In the genomic region with DNA sequence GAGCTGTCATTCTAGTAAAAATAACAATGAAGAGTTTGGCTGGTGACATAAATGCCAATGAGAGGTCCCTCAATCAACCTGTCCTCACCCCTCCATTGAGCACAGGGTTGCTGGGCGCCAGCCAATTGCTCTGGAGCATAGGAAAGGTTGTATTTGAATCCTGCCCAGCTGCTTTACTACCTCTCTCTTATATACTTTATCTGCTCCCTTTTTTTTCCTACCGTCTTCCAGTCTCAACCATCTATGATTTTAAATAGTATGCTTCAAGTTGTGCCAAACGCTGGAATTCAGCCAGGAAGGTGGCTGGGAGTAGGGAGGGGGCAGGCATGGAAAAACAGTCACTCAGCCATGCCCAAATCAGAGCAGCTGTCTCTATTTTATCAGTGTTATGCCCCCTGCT, we compare ENCODE assay signal across 25 cellular contexts.
DNase-seq lines count a peak whose midpoint lies in the region; ATAC-seq, FAIRE-seq and TF ChIP-seq lines count a peak whose summit lies in the region.
"Had no signal": no experiment of that assay in that cellular context is flagged by ENCODE, and none has a peak within 500 bp of the region (broad histone marks: within the 10 kb centered on the region; RNA-seq: fewer than 3 reads in every experiment).

No MANE protein-coding gene starts in this region.

- POLR2A ChIA-PET in endothelial cell of umbilical vein (lab: Charles Lee), result interaction anchor here (0.7 kb wide), 1 partner anchor 84 kb away, joined by 9 read pairs; no protein-coding TSS in a partner anchor

- intact Hi-C loops in endothelial cell of umbilical vein (cut with micrococcal nuclease), result no loop called here

- no peak overlapping the region for H3K9ac ChIP-seq in endothelial cell of umbilical vein (replicated peaks; ENCODE audit: extremely low read depth, insufficient read depth, low read length)

- DNase-seq in DMS 273 (lab: John Stamatoyannopoulos, UW; ENCODE audit: unreplicated experiment) (peak; percentile 71), DMS 273 treated with DMSO at 0.1 percent for 48 hours (lab: John Stamatoyannopoulos, UW) (no peak), NCI-H446 (lab: John Stamatoyannopoulos, UW) (peak; percentile 31 to 82), endothelial cell of umbilical vein (ENCODE audit: low read depth, low spot score) (peak; percentile 27), mesenteric fat pad (ENCODE audit: low spot score) (no peak)
- DNase-seq in stimulated activated CD8-positive, alpha-beta memory T cell treated with anti-CD3 and anti-CD28 coated beads, Interleukin-4, amount 100 ng/mL, for 48 hours, result no peak
- DNase-seq: activated CD4-positive, alpha-beta T cell treated with anti-CD3 and anti-CD28 coated beads for 1 hour; activated effector memory CD4-positive, alpha-beta T cell treated with anti-CD3 and anti-CD28 coated beads, Interleukin-2, amount 50 U/mL, for 16 hours; activated T-cell treated with anti-CD3 and anti-CD28 coated beads, Interleukin-2, amount 50 U/mL, for 1 hour; CD4-positive, CD25-positive, alpha-beta regulatory T cell; effector CD4-positive, alpha-beta T cell; erythroblast; GOT3; Kasumi-1; kidney glomerular epithelial cell; MV-4-11; NCI-H748 treated with DMSO at 0.1 percent for 48 hours; stimulated activated CD4-positive, alpha-beta T cell treated with anti-CD3 and anti-CD28 coated beads, Interleukin-15, amount 100 ng/mL, for 24 hours; stimulated activated naive CD4-positive, alpha-beta T cell had no signal

- H3K4me3 Mint-ChIP-seq in nephron, result no peak overlapping the region
- H3K4me3 Mint-ChIP-seq: CD4-positive, CD25-positive, alpha-beta regulatory T cell had no signal

- BruUV-seq in endothelial cell of umbilical vein (replicated peaks; lab: Mats Ljungman, UMichigan), result no TSS peak

- H3K36me3 Mint-ChIP-seq in nephron (ENCODE audit: low read depth), result no peaks in the 10 kb centered on the region
- H3K36me3 Mint-ChIP-seq: CD4-positive, CD25-positive, alpha-beta regulatory T cell had no signal

- peak overlapping the region in 2 of 3 experiments; percentile 20 to 49 for H3K27ac Mint-ChIP-seq in nephron

- H3K9me3 ChIP-seq in endothelial cell of umbilical vein (replicated peaks; ENCODE audit: control insufficient read depth, insufficient read depth, low read length), result no peaks in the 10 kb centered on the region

- no peaks in the 10 kb centered on the region for H3K27me3 Mint-ChIP-seq in nephron (ENCODE audit: low read depth)
- H3K27me3 Mint-ChIP-seq: CD4-positive, CD25-positive, alpha-beta regulatory T cell had no signal

- no peak overlapping the region for H2AFZ ChIP-seq in endothelial cell of umbilical vein (ENCODE audit: low read depth, low read length)

- H3K9me3 Mint-ChIP-seq in nephron, result no peaks in the 10 kb centered on the region
- H3K9me3 Mint-ChIP-seq: CD4-positive, CD25-positive, alpha-beta regulatory T cell had no signal

- no peaks in the 10 kb centered on the region for H3K79me2 ChIP-seq in endothelial cell of umbilical vein (ENCODE audit: control insufficient read depth, insufficient read depth, low read length)

- H3K9me1 ChIP-seq in endothelial cell of umbilical vein (replicated peaks; ENCODE audit: control insufficient read depth, extremely low read depth, insufficient read depth, low read length), result no peaks in the 10 kb centered on the region

- no peaks in the 10 kb centered on the region for H3K27me3 ChIP-seq in endothelial cell of umbilical vein (ENCODE audit: control insufficient read depth in 2 of 2, insufficient read depth in 2 of 2, low read length in 2 of 2)

- TF ChIP-seq CTCF in endothelial cell of umbilical vein (IDR thresholded peaks at IDR 0.05; ENCODE audit: extremely low read depth in 1 of 2, insufficient read depth in 1 of 2, low read depth in 1 of 2, low read length in 2 of 2), result no peak
- TF ChIP-seq CTCF in nephron (IDR thresholded peaks at IDR 0.05; ENCODE audit: unreplicated experiment in 3 of 3), result no peak

- TF ChIP-seq POLR2A in endothelial cell of umbilical vein (IDR thresholded peaks at IDR 0.05; ENCODE audit: low read depth, low read length), result no peak

- no peak overlapping the region for H3K4me2 ChIP-seq in endothelial cell of umbilical vein (ENCODE audit: insufficient read depth, low read length)

- no peak for FAIRE-seq in endothelial cell of umbilical vein (lab: Jason Lieb, UNC)
- FAIRE-seq: urothelium cell line had no signal

- no peak overlapping the region for H3K4me3 ChIP-seq in endothelial cell of umbilical vein (replicated peaks in 1 of 3; ENCODE audit: insufficient read depth in 1 of 3, low read depth in 1 of 3, low read length in 3 of 3)

- no peaks in the 10 kb centered on the region for H4K20me1 ChIP-seq in endothelial cell of umbilical vein (replicated peaks; ENCODE audit: control insufficient read depth, extremely low read depth, insufficient read depth, low read length)

- no peak overlapping the region for H3K27ac ChIP-seq in endothelial cell of umbilical vein (ENCODE audit: insufficient read depth, low read depth, low read length)
- H3K27ac ChIP-seq: 22Rv1, HL-60, RWPE1 had no signal

- no peaks in the 10 kb centered on the region for H3K4me1 ChIP-seq in endothelial cell of umbilical vein (ENCODE audit: control insufficient read depth, extremely low read depth, insufficient read depth, low read length)

- H3K4me1 Mint-ChIP-seq in nephron, result peaks cover 40% of the 10 kb centered on the region

- H3K36me3 ChIP-seq in endothelial cell of umbilical vein (ENCODE audit: control insufficient read depth in 2 of 2, extremely low read depth in 1 of 2, insufficient read depth in 2 of 2, low read length in 2 of 2), result no peaks in the 10 kb centered on the region

- no peak for ATAC-seq in HG03520 (IDR thresholded peaks at IDR 0.05; ENCODE audit: unreplicated experiment)

- CTCF ChIA-PET in endothelial cell of umbilical vein (lab: Charles Lee), result no interaction called here

- dilution Hi-C loops in endothelial cell of umbilical vein (cut with MboI; ENCODE audit: extremely low pct_ligation_motif_present, low sequenced_read_pairs), result no loop called here

TF ChIP-seq in endothelial cell of umbilical vein, 7 proteins besides CTCF, POLR2A, EP300 and RAD21:
- TF ChIP-seq EZH2 (IDR thresholded peaks at IDR 0.05; ENCODE audit: borderline replicate concordance, low read depth, low read length, severe bottlenecking) (no peak), POLR2AphosphoS5 (IDR thresholded peaks at IDR 0.05; ENCODE audit: insufficient read depth, low read depth, low read length) (no peak), MYC (IDR thresholded peaks at IDR 0.05; ENCODE audit: low read depth, low read length) (no peak), JUN (IDR thresholded peaks at IDR 0.05; ENCODE audit: borderline replicate concordance, insufficient read depth, insufficient read length, low read depth) (no peak), FOS (IDR thresholded peaks at IDR 0.05; ENCODE audit: borderline replicate concordance, insufficient read depth, low read length) (no peak), GATA2 (IDR thresholded peaks at IDR 0.05; ENCODE audit: insufficient read depth, insufficient read length, low read depth, low read length) (no peak)
- TF ChIP-seq, protein P1, sequence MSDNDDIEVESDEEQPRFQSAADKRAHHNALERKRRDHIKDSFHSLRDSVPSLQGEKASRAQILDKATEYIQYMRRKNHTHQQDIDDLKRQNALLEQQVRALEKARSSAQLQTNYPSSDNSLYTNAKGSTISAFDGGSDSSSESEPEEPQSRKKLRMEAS (IDR thresholded peaks at IDR 0.05; ENCODE audit: insufficient read depth, insufficient read length), result no peak

Comparison
In these comparisons a context has a peak if more than half of its experiments do, and no peak if none do; other contexts are left out.
1. DNase-seq: peak in DMS 273 (single experiment), NCI-H446 (2 of 2) and endothelial cell of umbilical vein (single experiment); none in DMS 273 treated with DMSO at 0.1 percent for 48 hours (single experiment), stimulated activated CD8-positive, alpha-beta memory T cell treated with anti-CD3 and anti-CD28 coated beads, Interleukin-4, amount 100 ng/mL, for 48 hours (single experiment) and mesenteric fat pad (single experiment).